Comparison of ENCODE assay signal across 1 cellular context in genomic region chr5:107576736-107577440, GRCh38.
TF ChIP-seq lines count a peak whose summit lies in the region.

No MANE protein-coding gene starts in this region.

TF ChIP-seq in HepG2, 621 proteins besides CTCF, POLR2A, EP300 and RAD21 (continued from another document):
- TF ChIP-seq ZBTB4 (CRISPR knock-in tag; IDR thresholded peaks at IDR 0.05; ENCODE audit: borderline replicate concordance) (no peak), ZNF878 (CRISPR knock-in tag; IDR thresholded peaks at IDR 0.05) (no peak)
